In genomic region chr5:140690376-140690932, GRCh38 we compare ENCODE assay signal across 8 cellular contexts. TPM values are rescaled to one million over a fixed set of nuclear protein-coding genes. Genes with fewer than 3 reads are reported as not detected.
DNase-seq lines count a peak whose midpoint lies in the region; ATAC-seq, FAIRE-seq and TF ChIP-seq lines count a peak whose summit lies in the region.

No MANE protein-coding gene starts in this region.

- ATAC-seq in Right ventricle myocardium inferior, result no peak
- no peak for ATAC-seq in activated CD8-positive, alpha-beta T cell treated with anti-CD3 and anti-CD28 coated beads, Interleukin-2, amount 10 ng/mL, durations not matched to agents 7 days and 5 days
- no peak for ATAC-seq in GM18517 (IDR thresholded peaks at IDR 0.05; ENCODE audit: unreplicated experiment)

- H3K4me1 ChIP-seq in left ventricle myocardium inferior, result peaks cover 53% of the 10 kb centered on the region
- H3K4me1 ChIP-seq in kidney (ENCODE audit: control insufficient read depth in 1 of 2, insufficient read depth in 1 of 2, low read depth in 1 of 2, low read length in 2 of 2), result peaks cover 10 to 12% of the 10 kb centered on the region in 2 donors
- H3K4me1 ChIP-seq in testis, result peaks cover 15% of the 10 kb centered on the region

- H3K4me3 Mint-ChIP-seq in activated CD8-positive, alpha-beta T cell treated with anti-CD3 and anti-CD28 coated beads, Interleukin-2, amount 10 ng/mL, durations not matched to agents 7 days and 5 days, result peak overlapping the region; percentile 97

- H3K9me3 ChIP-seq in left ventricle myocardium inferior (replicated peaks) (no peaks in the 10 kb centered on the region), kidney (ENCODE audit: control insufficient read depth in 1 of 2, low read length in 2 of 2) (no peaks in the 10 kb centered on the region), testis (no peaks in the 10 kb centered on the region)

- WGBS in testis, 2 donors, result 32 to 37% methylated on average over 8 of the region's 8 CpGs

- H3K36me3 ChIP-seq in left ventricle myocardium inferior (peaks cover 48% of the 10 kb centered on the region), kidney (ENCODE audit: control insufficient read depth in 1 of 2, insufficient read depth in 2 of 2, low read length in 2 of 2) (peaks cover 13 to 16% of the 10 kb centered on the region in 2 donors), testis (ENCODE audit: low read depth, missing control alignments) (no peaks in the 10 kb centered on the region)

- H3K9ac ChIP-seq in kidney (ENCODE audit: low read length in 2 of 2), result peak overlapping the region; percentile 44 to 93

- no peak for TF ChIP-seq POLR2A in testis (IDR thresholded peaks at IDR 0.05)

- peak overlapping the region; percentile 89 for H3K27ac ChIP-seq in left ventricle myocardium inferior (replicated peaks)
- no peak overlapping the region for H3K27ac ChIP-seq in kidney (ENCODE audit: low read depth in 2 of 2, low read length in 2 of 2)
- H3K27ac ChIP-seq in testis, result peak overlapping the region; percentile 14 to 63

- POLR2A ChIA-PET in activated CD8-positive, alpha-beta T cell treated with anti-CD3 and anti-CD28 coated beads, Interleukin-2, amount 10 ng/mL, durations not matched to agents 7 days and 5 days (lab: Charles Lee), result interaction anchor here (0.6 to 2.2 kb wide), 12 partner anchors 10 to 289 kb away, joined by 3 to 20 read pairs (median 6); partner anchors contain the start of genes ANKHD1, IK, NDUFA2 and WDR55

- intact Hi-C loops in left ventricle myocardium inferior (cut with micrococcal nuclease) (no loop called here), Right ventricle myocardium inferior (cut with DNase I) (loop anchor here (5.0 kb wide), 2 partner anchors 143 to 288 kb away; partner anchors contain the start of genes ANKHD1 and EIF4EBP3), kidney (cut with DNase I) (no loop called here), testis (cut with DNase I; ENCODE audit: low total_unique reads) (no loop called here)

- H3K4me1 Mint-ChIP-seq in activated CD8-positive, alpha-beta T cell treated with anti-CD3 and anti-CD28 coated beads, Interleukin-2, amount 10 ng/mL, durations not matched to agents 7 days and 5 days (ENCODE audit: low read depth), result peaks cover 48% of the 10 kb centered on the region

- CTCF ChIA-PET in activated CD8-positive, alpha-beta T cell treated with anti-CD3 and anti-CD28 coated beads, Interleukin-2, amount 10 ng/mL, durations not matched to agents 7 days and 5 days (lab: Charles Lee), result interaction anchor here (0.6 to 1.7 kb wide), 6 partner anchors 9 to 1420 kb away, joined by 3 to 5 read pairs (median 3); partner anchors contain the start of genes TAF7 and ZMAT2

- H3K36me3 Mint-ChIP-seq in activated CD8-positive, alpha-beta T cell treated with anti-CD3 and anti-CD28 coated beads, Interleukin-2, amount 10 ng/mL, durations not matched to agents 7 days and 5 days (ENCODE audit: low read depth), result peaks cover 40% of the 10 kb centered on the region

- H3K4me3 ChIP-seq in left ventricle myocardium inferior, result peak overlapping the region; percentile 87
- H3K4me3 ChIP-seq in kidney (ENCODE audit: low read length in 2 of 2), result peak overlapping the region; percentile 76 to 98
- peak overlapping the region; percentile 70 to 83 for H3K4me3 ChIP-seq in testis

- TF ChIP-seq CTCF in left ventricle myocardium inferior (IDR thresholded peaks at IDR 0.05; ENCODE audit: borderline replicate concordance) (no peak), kidney (IDR thresholded peaks at IDR 0.05; ENCODE audit: borderline replicate concordance, extremely low read depth, insufficient read depth) (no peak), testis (IDR thresholded peaks at IDR 0.05) (no peak), D721Med (IDR thresholded peaks at IDR 0.05; ENCODE audit: insufficient read depth, missing control alignments) (no peak)

- DNase-seq in left ventricle myocardium inferior (no peak), Right ventricle myocardium inferior (ENCODE audit: missing footprints) (no peak), kidney (no peak), testis (no peak), D721Med (ENCODE audit: insufficient read length, low spot score) (no peak), SHP77 (lab: John Stamatoyannopoulos, UW) (no peak)
- no peak for DNase-seq in activated CD8-positive, alpha-beta T cell treated with anti-CD3 and anti-CD28 coated beads, Interleukin-2, amount 10 ng/mL, durations not matched to agents 7 days and 5 days

- H3K27me3 ChIP-seq in left ventricle myocardium inferior (ENCODE audit: low read depth), result no peaks in the 10 kb centered on the region
- H3K27me3 ChIP-seq in testis, result no peaks in the 10 kb centered on the region

- H3K27me3 Mint-ChIP-seq in activated CD8-positive, alpha-beta T cell treated with anti-CD3 and anti-CD28 coated beads, Interleukin-2, amount 10 ng/mL, durations not matched to agents 7 days and 5 days (ENCODE audit: low read depth), result no peaks in the 10 kb centered on the region

- no peak for FAIRE-seq in kidney (lab: Jason Lieb, UNC)
- FAIRE-seq in D721Med (lab: Jason Lieb, UNC), result no peak

- H3K9me3 Mint-ChIP-seq in activated CD8-positive, alpha-beta T cell treated with anti-CD3 and anti-CD28 coated beads, Interleukin-2, amount 10 ng/mL, durations not matched to agents 7 days and 5 days (ENCODE audit: insufficient read depth), result no peaks in the 10 kb centered on the region

- H3K27ac Mint-ChIP-seq in activated CD8-positive, alpha-beta T cell treated with anti-CD3 and anti-CD28 coated beads, Interleukin-2, amount 10 ng/mL, durations not matched to agents 7 days and 5 days, result peak overlapping the region; percentile 97

RNA-seq across cellular contexts. Expression of gene HARS1, which starts 0.7 kb away (rescaled TPM):
- total RNA-seq in left ventricle myocardium inferior, result 38.7 TPM
- 35.9 TPM for total RNA-seq in Right ventricle myocardium inferior
- 10 to 100 TPM; 81.6 to 87.6 TPM for total RNA-seq in activated CD8-positive, alpha-beta T cell treated with anti-CD3 and anti-CD28 coated beads, Interleukin-2, amount 10 ng/mL, durations not matched to agents 7 days and 5 days
- total RNA-seq in kidney, result 52.2 TPM
- 48.6 TPM for polyA plus RNA-seq in kidney (ENCODE audit: insufficient read depth, low read depth, low replicate concordance)
- total RNA-seq in testis, result 10 to 100 TPM; 58.7 to 63.9 TPM
- polyA plus RNA-seq in testis (ENCODE audit: insufficient read depth, low read depth, low replicate concordance), result 73.4 TPM

RNA-seq across cellular contexts. Expression of gene HARS2, which starts 0.8 kb away (rescaled TPM):
- 27.8 TPM for total RNA-seq in left ventricle myocardium inferior
- total RNA-seq in Right ventricle myocardium inferior, result 24.4 TPM
- total RNA-seq in activated CD8-positive, alpha-beta T cell treated with anti-CD3 and anti-CD28 coated beads, Interleukin-2, amount 10 ng/mL, durations not matched to agents 7 days and 5 days, result 10 to 100 TPM; 27.3 to 29.0 TPM
- total RNA-seq in kidney, result 27.6 TPM
- polyA plus RNA-seq in kidney (ENCODE audit: insufficient read depth, low read depth, low replicate concordance), result 26.7 TPM
- 10 to 100 TPM; 40.2 to 43.1 TPM for total RNA-seq in testis
- polyA plus RNA-seq in testis (ENCODE audit: insufficient read depth, low read depth, low replicate concordance), result 30.8 TPM

RNA-seq across cellular contexts. Expression of gene ZMAT2, which starts 9.8 kb away (rescaled TPM):
- total RNA-seq in left ventricle myocardium inferior (35.5 TPM), Right ventricle myocardium inferior (35.1 TPM), kidney (51.4 TPM), testis (10 to 100 TPM; 28.5 to 30.2 TPM)
- total RNA-seq in activated CD8-positive, alpha-beta T cell treated with anti-CD3 and anti-CD28 coated beads, Interleukin-2, amount 10 ng/mL, durations not matched to agents 7 days and 5 days, result 10 to 100 TPM; 43.3 to 47.4 TPM
- polyA plus RNA-seq in kidney (ENCODE audit: insufficient read depth, low read depth, low replicate concordance) (122 TPM), testis (ENCODE audit: insufficient read depth, low read depth, low replicate concordance) (50.5 TPM)

RNA-seq across cellular contexts. Expression of gene DND1, which starts 17.1 kb away (rescaled TPM):
- total RNA-seq in left ventricle myocardium inferior (0.47 TPM), Right ventricle myocardium inferior (0.24 TPM), kidney (1.0 TPM), testis (10 to 100 TPM; 31.8 to 47.2 TPM)
- 1 to 10 TPM; 3.1 to 4.1 TPM for total RNA-seq in activated CD8-positive, alpha-beta T cell treated with anti-CD3 and anti-CD28 coated beads, Interleukin-2, amount 10 ng/mL, durations not matched to agents 7 days and 5 days
- polyA plus RNA-seq in kidney (ENCODE audit: insufficient read depth, low read depth, low replicate concordance) (0.41 TPM), testis (ENCODE audit: insufficient read depth, low read depth, low replicate concordance) (21.8 TPM)

RNA-seq across cellular contexts. Expression of gene WDR55, which starts 25.8 kb away (rescaled TPM):
- total RNA-seq in left ventricle myocardium inferior (11.4 TPM), Right ventricle myocardium inferior (11.2 TPM), kidney (20.8 TPM), testis (10 to 100 TPM; 17.6 to 21.1 TPM)
- total RNA-seq in activated CD8-positive, alpha-beta T cell treated with anti-CD3 and anti-CD28 coated beads, Interleukin-2, amount 10 ng/mL, durations not matched to agents 7 days and 5 days, result 10 to 100 TPM; 40.1 to 41.1 TPM
- polyA plus RNA-seq in kidney (ENCODE audit: insufficient read depth, low read depth, low replicate concordance) (13.7 TPM), testis (ENCODE audit: insufficient read depth, low read depth, low replicate concordance) (11.7 TPM)

Comparison
In these comparisons a context has a peak if more than half of its experiments do, and no peak if none do; other contexts are left out.
1. H3K27ac ChIP-seq: peak in left ventricle myocardium inferior (single experiment) and testis (2 of 2); none in kidney (0 of 2).
2. Peak in every context shown above with its lines, with median percentiles within 50 percentile points of each other: H3K4me3 ChIP-seq.